9 cellular contexts compared by ENCODE assay signal in the genomic region with DNA sequence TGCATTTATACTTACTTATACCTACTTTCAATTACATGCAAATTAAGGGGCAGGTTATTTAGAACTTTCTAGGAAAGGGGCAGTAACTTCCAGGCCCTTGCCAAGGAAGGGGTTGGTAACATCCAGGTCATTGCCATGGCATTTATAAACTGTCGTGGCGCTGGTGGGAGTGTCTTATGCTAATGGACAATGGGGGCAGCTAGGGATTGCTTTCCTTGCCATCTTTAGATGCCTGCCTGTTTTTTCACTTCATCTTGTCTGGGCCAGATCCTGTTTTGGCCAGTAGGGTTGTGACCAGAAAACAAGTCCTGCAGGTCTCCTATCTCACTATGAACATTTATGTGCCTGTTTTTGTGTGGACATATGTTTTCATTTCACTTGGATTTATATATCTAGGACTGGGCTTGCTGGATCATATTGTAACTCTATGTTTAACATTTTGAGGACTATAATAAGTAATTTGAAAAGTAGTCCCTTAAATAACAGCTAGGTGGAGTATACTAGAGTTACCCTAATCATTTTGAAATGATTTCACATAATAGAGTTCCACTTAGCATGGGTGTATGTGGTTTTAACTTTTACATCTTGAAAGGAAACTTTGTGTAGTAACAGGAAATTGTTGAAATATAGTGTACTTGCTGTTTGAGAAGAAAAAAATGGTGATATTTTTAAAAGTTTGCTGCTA. TPM values are rescaled to one million over a fixed set of nuclear protein-coding genes. Genes with fewer than 3 reads are reported as not detected.
DNase-seq lines count a peak whose midpoint lies in the region; ATAC-seq, FAIRE-seq and TF ChIP-seq lines count a peak whose summit lies in the region.
"Had no signal": no experiment of that assay in that cellular context is flagged by ENCODE, and none has a peak within 500 bp of the region (broad histone marks: within the 10 kb centered on the region; RNA-seq: fewer than 3 reads in every experiment).

No MANE protein-coding gene starts in this region.

- TF ChIP-seq CTCF in GM06990 (IDR thresholded peaks at IDR 0.05; ENCODE audit: insufficient read depth, low read length, poor library complexity, severe bottlenecking) (peak; percentile 1), K562 (IDR thresholded peaks at IDR 0.05 in 2 of 3, conservative IDR thresholded peaks at IDR 0.05 in 1 of 3; ENCODE audit: insufficient read depth in 2 of 3, low read depth in 1 of 3, low read length in 3 of 3) (peak in 2 of 3 experiments; percentile 2 to 37; a peak in 1 of 6 replicates), nephron (IDR thresholded peaks at IDR 0.05; ENCODE audit: unreplicated experiment in 3 of 3) (peak in 1 of 3 experiments; percentile 26)

- peaks cover 9% of the 10 kb centered on the region for H3K4me1 Mint-ChIP-seq in nephron

- no peak overlapping the region for H3K4me2 ChIP-seq in K562 (ENCODE audit: insufficient read depth, low read length)

- TF ChIP-seq EP300 in K562 (IDR thresholded peaks at IDR 0.05; ENCODE audit: low read length) = no peak

- no TSS peak for BruUV-seq in K562 (replicated peaks; lab: Mats Ljungman, UMichigan)

- H3K4me3 ChIP-seq in GM06990 (replicated peaks; ENCODE audit: low read depth, low read length) (no peak overlapping the region), K562 (no peak overlapping the region)
- H3K4me3 ChIP-seq: thyroid gland had no signal

- no peak overlapping the region for H3K9ac ChIP-seq in K562 (ENCODE audit: insufficient read depth in 1 of 2, low read depth in 2 of 2, low read length in 2 of 2)

- H3K4me1 ChIP-seq in K562 (replicated peaks in 1 of 2; ENCODE audit: control insufficient read depth in 2 of 2, insufficient read depth in 2 of 2, low read length in 2 of 2) = no peaks in the 10 kb centered on the region; a peak in 1 of 5 replicates
- H3K4me1 ChIP-seq: thyroid gland had no signal

- peak overlapping the region; percentile 5 to 60 (median 48) for H3K27ac Mint-ChIP-seq in nephron

- no peak for TF ChIP-seq POLR2A in K562 (conservative IDR thresholded peaks at IDR 0.05)

- H3K27me3 ChIP-seq in GM06990 (replicated peaks; ENCODE audit: control insufficient read depth, insufficient read depth, low read length) = no peaks in the 10 kb centered on the region
- H3K27me3 ChIP-seq in K562 (ENCODE audit: control insufficient read depth in 2 of 2, insufficient read depth in 2 of 2, low read length in 2 of 2) = no peaks in the 10 kb centered on the region
- H3K27me3 ChIP-seq: thyroid gland had no signal

- POLR2A ChIA-PET in K562 (lab: Yijun Ruan, JAX) = interaction anchor here (0.6 to 1.0 kb wide), 3 partner anchors 10 to 265 kb away, joined by 3 to 4 read pairs (median 4); no protein-coding TSS in a partner anchor

- peaks cover 45% of the 10 kb centered on the region for H3K36me3 Mint-ChIP-seq in nephron (ENCODE audit: low read depth)

- intact Hi-C loops in K562 (cut with micrococcal nuclease) = no loop called here
- intact Hi-C loops in sciatic nerve (cut with DNase I) = no loop called here

- FAIRE-seq in K562 (lab: Jason Lieb, UNC) = no peak

- peaks cover 5% of the 10 kb centered on the region for H3K9me3 ChIP-seq in K562 (replicated peaks; ENCODE audit: control insufficient read depth, insufficient read depth, low read depth, low read length)
- H3K9me3 ChIP-seq: thyroid gland had no signal

- ATAC-seq in K562 (peak; percentile 51; the same call in 2 of the 3 replicates), sciatic nerve (no peak), GM18873 (IDR thresholded peaks at IDR 0.05; ENCODE audit: low FRiP score, unreplicated experiment) (no peak)

- DNase-seq in GM06990 (ENCODE audit: extremely low read depth, insufficient read length) (peak; percentile 18), KG1 (lab: John Stamatoyannopoulos, UW) (peak; percentile 35), K562 (ENCODE audit: extremely low read depth in 1 of 4, low spot score in 3 of 4) (no peak), T1000 (lab: John Stamatoyannopoulos, UW) (no peak), sciatic nerve (ENCODE audit: low spot score) (no peak)
- DNase-seq: thyroid gland, WERI-Rb-1 had no signal

- H3K9me3 Mint-ChIP-seq in nephron = peaks cover 34% of the 10 kb centered on the region

- peaks cover 25% of the 10 kb centered on the region for H3K79me2 ChIP-seq in K562 (ENCODE audit: control insufficient read depth, insufficient read depth, low read length)

- no peak overlapping the region for H2AFZ ChIP-seq in K562 (ENCODE audit: low read depth, low read length)

- H3K27me3 Mint-ChIP-seq in nephron (ENCODE audit: low read depth) = no peaks in the 10 kb centered on the region

- 54% methylated on average over 2 of the region's 2 CpGs for WGBS in K562 (ENCODE audit: insufficient coverage, low coverage, missing lambda C conversion rate)

- in situ Hi-C loops in K562 (cut with MboI) = no loop called here

- no peaks in the 10 kb centered on the region for H4K20me1 ChIP-seq in K562 (replicated peaks; ENCODE audit: control insufficient read depth, insufficient read depth, low read length)

- H3K4me3 Mint-ChIP-seq in nephron = no peak overlapping the region

- CTCF ChIA-PET in K562 (lab: Yijun Ruan, JAX; ENCODE audit: low intra/inter-chr PET ratio) = no interaction called here

- no peaks in the 10 kb centered on the region for H3K36me3 ChIP-seq in GM06990 (ENCODE audit: control insufficient read depth, insufficient read depth, low read length)
- H3K36me3 ChIP-seq in K562 (ENCODE audit: control insufficient read depth, insufficient read depth, low read length) = 0 out of 3 replicates have a peak, but pooled peaks cover 4% of the 10 kb centered on the region
- H3K36me3 ChIP-seq: thyroid gland, WERI-Rb-1 had no signal

- no peak for TF ChIP-seq RAD21 in K562 (CRISPR knock-in tag; conservative IDR thresholded peaks at IDR 0.05 in 1 of 2, IDR thresholded peaks at IDR 0.05 in 1 of 2)

- H3K27ac ChIP-seq in K562 (ENCODE audit: extremely low read depth, low read depth, low read length) = no peak overlapping the region
- H3K27ac ChIP-seq: thyroid gland, WERI-Rb-1 had no signal

- no peaks in the 10 kb centered on the region for H3K9me1 ChIP-seq in K562 (ENCODE audit: control insufficient read depth, insufficient read depth, low read length)

TF ChIP-seq in K562, 482 proteins besides CTCF, POLR2A, EP300 and RAD21:
- TF ChIP-seq HEY1 (CRISPR knock-in tag; IDR thresholded peaks at IDR 0.05; ENCODE audit: borderline replicate concordance) = no peak
- TF ChIP-seq TAF15 (IDR thresholded peaks at IDR 0.05; ENCODE audit: low read depth, low read length) = no peak
- no peak for TF ChIP-seq NR2C1 (IDR thresholded peaks at IDR 0.05)
- TF ChIP-seq NR2C1 (tag; IDR thresholded peaks at IDR 0.05) = no peak
- TF ChIP-seq NUFIP1 (IDR thresholded peaks at IDR 0.05; ENCODE audit: partially characterized antibody) = no peak
- no peak for TF ChIP-seq PHB (CRISPR knock-in tag; IDR thresholded peaks at IDR 0.05)
- no peak for TF ChIP-seq XRCC5 (IDR thresholded peaks at IDR 0.05; ENCODE audit: low read depth, low read length)
- TF ChIP-seq KHSRP (IDR thresholded peaks at IDR 0.05) = no peak
- TF ChIP-seq THRAP3 (IDR thresholded peaks at IDR 0.05; ENCODE audit: borderline replicate concordance) = no peak
- no peak for TF ChIP-seq MAFF (IDR thresholded peaks at IDR 0.05; ENCODE audit: low read length)
- TF ChIP-seq SOX6 (IDR thresholded peaks at IDR 0.05) = no peak
- TF ChIP-seq CGGBP1 (CRISPR knock-in tag; IDR thresholded peaks at IDR 0.05) = no peak
- TF ChIP-seq MYBL2 (IDR thresholded peaks at IDR 0.05; ENCODE audit: low read depth) = no peak
- no peak for TF ChIP-seq MYBL2 (CRISPR knock-in tag; IDR thresholded peaks at IDR 0.05; ENCODE audit: borderline replicate concordance)
- no peak for TF ChIP-seq SNRNP70 (optimal IDR thresholded peaks at IDR 0.05; ENCODE audit: low read depth, low read length)

RNA-seq across cellular contexts. Expression of gene LCLAT1, which starts 56.1 kb away (rescaled TPM):
- total RNA-seq in K562 (2011; cell fraction: chromatin; rRNA removed; ENCODE audit: low replicate concordance) = 59.6 and 95.0 TPM in 2 replicates
- 20.0 and 25.8 TPM in 2 replicates for total RNA-seq in K562 (2011; cell fraction: nucleolus; rRNA removed)
- total RNA-seq in K562 (2011; cell fraction: nucleoplasm; rRNA removed) = 38.7 and 54.7 TPM in 2 replicates
- 12.1 and 12.2 TPM in 2 replicates for total RNA-seq in K562 (2014; rRNA removed)
- total RNA-seq in K562 (2014; rRNA removed; fragmentation: Illumina TruSeq; extraction: Trizol) = 27.0 and 27.1 TPM in 2 replicates
- 21.5 and 22.9 TPM in 2 replicates for total RNA-seq in K562 (2015; rRNA removed; fragmentation: Illumina TruSeq; extraction: Trizol)
- total RNA-seq in K562 (2021) = 28.6 and 29.7 TPM in 2 replicates
- 15.4 and 25.4 TPM in 2 replicates for polyA plus RNA-seq in K562 (2011; rRNA removed)
- 7.2 and 9.5 TPM in 2 replicates for polyA plus RNA-seq in K562 (2011; cell fraction: cytosol; rRNA removed)
- 7.9 and 10.6 TPM in 2 replicates for polyA plus RNA-seq in K562 (2011; cell fraction: nucleus; rRNA removed)
- polyA plus RNA-seq in K562 (2012) = 4.2 and 6.3 TPM in 2 replicates
- polyA plus RNA-seq in K562 (2014; fragmentation: Illumina TruSeq; extraction: Trizol) = 10.3 and 12.8 TPM in 2 replicates
- polyA plus RNA-seq in K562 (2014; fragmentation: Nextera tagmentation; extraction: Ambion mirVana) = 10 to 100 TPM; 29.4 to 63.3 TPM
- 8.9 and 12.6 TPM in 2 replicates for polyA plus RNA-seq in K562 (2014; rRNA removed)
- polyA minus RNA-seq in K562 (2011; rRNA and poly(A)+ RNA removed) = 84.0 and 84.7 TPM in 2 replicates
- 17.6 and 25.5 TPM in 2 replicates for polyA minus RNA-seq in K562 (2011; cell fraction: cytosol; rRNA and poly(A)+ RNA removed)
- 28.4 and 38.2 TPM in 2 replicates for polyA minus RNA-seq in K562 (2011; cell fraction: nucleus; rRNA and poly(A)+ RNA removed)
- total RNA-seq in sciatic nerve = 8.2 TPM

Comparison
In these comparisons a context has a peak if more than half of its experiments do, and no peak if none do; other contexts are left out.
1. DNase-seq: peak in GM06990 (single experiment) and KG1 (single experiment); none in K562 (0 of 4), T1000 (single experiment) and sciatic nerve (single experiment).